ENCODE assay signal across 14 cellular contexts in the genomic region with DNA sequence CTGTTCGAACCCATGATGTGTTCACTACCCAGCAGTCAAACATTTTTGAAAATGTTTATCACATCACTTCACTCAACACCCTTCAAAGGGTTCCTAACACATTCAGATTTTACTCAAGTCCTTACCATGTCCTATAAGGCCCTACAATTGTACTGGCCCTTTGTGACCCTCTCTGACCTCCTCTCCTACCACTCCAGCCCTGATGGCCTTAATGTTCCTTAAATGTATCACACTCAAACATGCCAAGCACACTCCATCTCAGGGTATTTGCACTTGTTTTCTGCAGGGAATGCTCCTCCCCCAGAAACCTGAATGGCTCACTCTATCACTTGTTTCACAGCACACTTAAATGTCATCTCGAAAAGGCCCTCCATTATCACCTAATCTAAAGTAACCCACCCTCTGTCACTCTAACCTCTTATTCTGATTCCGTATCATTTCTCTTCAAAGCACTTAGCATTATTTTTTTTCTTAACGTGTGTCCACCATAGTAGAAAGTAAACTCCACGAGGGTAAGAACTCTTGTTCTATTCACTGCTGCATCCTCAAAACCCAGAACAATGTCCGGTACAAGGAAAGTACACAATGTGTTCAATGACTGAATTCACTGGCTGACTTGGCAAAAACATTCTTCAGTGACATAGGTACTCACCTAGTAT. TPM values are rescaled to one million over a fixed set of nuclear protein-coding genes. Genes with fewer than 3 reads are reported as not detected.
DNase-seq lines count a peak whose midpoint lies in the region; ATAC-seq and TF ChIP-seq lines count a peak whose summit lies in the region.
"Had no signal": no experiment of that assay in that cellular context is flagged by ENCODE, and none has a peak within 500 bp of the region (broad histone marks: within the 10 kb centered on the region; RNA-seq: fewer than 3 reads in every experiment).

No MANE protein-coding gene starts in this region.

- H3K4me1 ChIP-seq in PC-3 (ENCODE audit: insufficient read depth, low read length) = peaks cover 10% of the 10 kb centered on the region; the same call in 1 of the 2 replicates

- no peak overlapping the region for H3K4me3 ChIP-seq in MG63
- H3K4me3 ChIP-seq in PC-3 (ENCODE audit: low read length) = no peak overlapping the region
- H3K4me3 ChIP-seq: gastrocnemius medialis, pancreas had no signal

- no TSS peak for BruUV-seq in PC-3 (replicated peaks; lab: Mats Ljungman, UMichigan)

- H3K27me3 ChIP-seq in MG63 (no peaks in the 10 kb centered on the region), PC-3 (ENCODE audit: low read length) (no peaks in the 10 kb centered on the region)
- H3K27me3 ChIP-seq: gastrocnemius medialis, pancreas had no signal

- no peaks in the 10 kb centered on the region for H4K20me1 ChIP-seq in PC-3 (ENCODE audit: low read length)

- no peak for TF ChIP-seq CTCF in PC-3 (conservative IDR thresholded peaks at IDR 0.05; ENCODE audit: low read depth, low read length)

- H3F3A ChIP-seq in PC-3 (ENCODE audit: low read length, unreplicated experiment) = no peaks in the 10 kb centered on the region

- POLR2A ChIA-PET in PC-3 (lab: Charles Lee; ENCODE audit: unreplicated experiment) = interaction anchor here (0.6 kb wide), 1 partner anchor 45 kb away, joined by 4 read pairs; no protein-coding TSS in a partner anchor

- no peaks in the 10 kb centered on the region for H3K9me3 Mint-ChIP-seq in activated naive CD4-positive, alpha-beta T cell treated with anti-CD3 and anti-CD28 coated beads, Interleukin-2, amount 50 U/mL, for 24 hours
- H3K9me3 Mint-ChIP-seq in effector memory CD8-positive, alpha-beta T cell = no peaks in the 10 kb centered on the region
- no peaks in the 10 kb centered on the region for H3K9me3 Mint-ChIP-seq in stimulated activated effector memory CD8-positive, alpha-beta T cell treated with anti-CD3 and anti-CD28 coated beads, Interleukin-12 subunit alpha, Interleukin-12 subunit beta, amount 100 ng/mL, for 72 hours

- no peak overlapping the region for H3K9ac ChIP-seq in PC-3 (ENCODE audit: low read length)

- H3K4me3 Mint-ChIP-seq in activated naive CD4-positive, alpha-beta T cell treated with anti-CD3 and anti-CD28 coated beads, Interleukin-2, amount 50 U/mL, for 24 hours = peak overlapping the region; percentile 15
- peak overlapping the region; percentile 71 for H3K4me3 Mint-ChIP-seq in T-helper 17 cell
- H3K4me3 Mint-ChIP-seq in effector memory CD8-positive, alpha-beta T cell = peak overlapping the region; percentile 4 to 40
- H3K4me3 Mint-ChIP-seq in stimulated activated effector memory CD8-positive, alpha-beta T cell treated with anti-CD3 and anti-CD28 coated beads, Interleukin-12 subunit alpha, Interleukin-12 subunit beta, amount 100 ng/mL, for 72 hours = no peak overlapping the region

- H3K27ac ChIP-seq in PC-3 (ENCODE audit: low read length) = no peak overlapping the region
- H3K27ac ChIP-seq: gastrocnemius medialis, pancreas had no signal

- peak overlapping the region; percentile 88 for H3K27ac Mint-ChIP-seq in activated naive CD4-positive, alpha-beta T cell treated with anti-CD3 and anti-CD28 coated beads, Interleukin-2, amount 50 U/mL, for 24 hours
- peak overlapping the region; percentile 90 for H3K27ac Mint-ChIP-seq in T-helper 17 cell
- peak overlapping the region; percentile 9 to 61 for H3K27ac Mint-ChIP-seq in effector memory CD8-positive, alpha-beta T cell
- peak overlapping the region; percentile 32 for H3K27ac Mint-ChIP-seq in stimulated activated effector memory CD8-positive, alpha-beta T cell treated with anti-CD3 and anti-CD28 coated beads, Interleukin-12 subunit alpha, Interleukin-12 subunit beta, amount 100 ng/mL, for 72 hours

- CTCF ChIA-PET in PC-3 (lab: Charles Lee) = no interaction called here

- H3K9me2 ChIP-seq in PC-3 (replicated peaks; ENCODE audit: low read length) = no peaks in the 10 kb centered on the region

- H3K36me3 ChIP-seq in MG63 (peaks cover 23% of the 10 kb centered on the region), PC-3 (ENCODE audit: low read depth, low read length) (0 out of 2 replicates have a peak, but pooled peaks cover 3% of the 10 kb centered on the region)
- H3K36me3 ChIP-seq: gastrocnemius medialis, pancreas had no signal

- H2AFZ ChIP-seq in PC-3 (ENCODE audit: low read length) = no peak overlapping the region

- H3K27me3 Mint-ChIP-seq in activated naive CD4-positive, alpha-beta T cell treated with anti-CD3 and anti-CD28 coated beads, Interleukin-2, amount 50 U/mL, for 24 hours = no peaks in the 10 kb centered on the region
- H3K27me3 Mint-ChIP-seq in T-helper 17 cell = no peaks in the 10 kb centered on the region
- no peaks in the 10 kb centered on the region for H3K27me3 Mint-ChIP-seq in effector memory CD8-positive, alpha-beta T cell

- intact Hi-C loops in PC-3 (cut with micrococcal nuclease) = no loop called here

- peaks cover 18% of the 10 kb centered on the region for H3K36me3 Mint-ChIP-seq in activated naive CD4-positive, alpha-beta T cell treated with anti-CD3 and anti-CD28 coated beads, Interleukin-2, amount 50 U/mL, for 24 hours
- peaks cover 19% of the 10 kb centered on the region for H3K36me3 Mint-ChIP-seq in T-helper 17 cell (ENCODE audit: low read depth)
- peaks cover 62% of the 10 kb centered on the region for H3K36me3 Mint-ChIP-seq in effector memory CD8-positive, alpha-beta T cell (ENCODE audit: insufficient read depth)
- H3K36me3 Mint-ChIP-seq in stimulated activated effector memory CD8-positive, alpha-beta T cell treated with anti-CD3 and anti-CD28 coated beads, Interleukin-12 subunit alpha, Interleukin-12 subunit beta, amount 100 ng/mL, for 72 hours = peaks cover 90% of the 10 kb centered on the region

- H3K4me2 ChIP-seq in PC-3 (ENCODE audit: low read length) = no peak overlapping the region

- no peak for DNase-seq in activated naive CD4-positive, alpha-beta T cell treated with anti-CD3 and anti-CD28 coated beads, Interleukin-2, amount 50 U/mL, for 16 hours
- DNase-seq in T-helper 17 cell = no peak
- DNase-seq in effector memory CD8-positive, alpha-beta T cell = no peak
- DNase-seq in stimulated activated effector memory CD8-positive, alpha-beta T cell treated with anti-CD3 and anti-CD28 coated beads, Interleukin-12 subunit alpha, Interleukin-12 subunit beta, amount 100 ng/mL, for 72 hours (ENCODE audit: low spot score in 2 of 2) = peak in 1 of 2 donors; percentile 45
- no peak for DNase-seq in MG63
- no peak for DNase-seq in PC-3
- no peak for DNase-seq in retina
- DNase-seq: activated effector memory CD4-positive, alpha-beta T cell treated with anti-CD3 and anti-CD28 coated beads, Interleukin-2, amount 50 U/mL, for 16 hours; gastrocnemius medialis; NCI-H1436; NCI-H2227 treated with DMSO at 0.1 percent for 48 hours; pancreas; stimulated activated CD4-positive, alpha-beta T cell treated with anti-CD3 and anti-CD28 coated beads, Interleukin-1b, Interleukin-23, amount 100 ng/mL, for 48 hours had no signal

- peaks cover 78% of the 10 kb centered on the region for H3K4me1 Mint-ChIP-seq in activated naive CD4-positive, alpha-beta T cell treated with anti-CD3 and anti-CD28 coated beads, Interleukin-2, amount 50 U/mL, for 24 hours
- H3K4me1 Mint-ChIP-seq in T-helper 17 cell = peaks cover 61% of the 10 kb centered on the region
- peaks cover 51 to 70% of the 10 kb centered on the region in 2 donors for H3K4me1 Mint-ChIP-seq in effector memory CD8-positive, alpha-beta T cell (ENCODE audit: low read depth in 2 of 2)
- H3K4me1 Mint-ChIP-seq in stimulated activated effector memory CD8-positive, alpha-beta T cell treated with anti-CD3 and anti-CD28 coated beads, Interleukin-12 subunit alpha, Interleukin-12 subunit beta, amount 100 ng/mL, for 72 hours = peaks cover 59% of the 10 kb centered on the region

- H3K9me3 ChIP-seq in T-helper 17 cell (ENCODE audit: control insufficient read depth, low read length, poor library complexity, severe bottlenecking) (no peaks in the 10 kb centered on the region), MG63 (no peaks in the 10 kb centered on the region), PC-3 (ENCODE audit: low read length) (no peaks in the 10 kb centered on the region)
- H3K9me3 ChIP-seq: gastrocnemius medialis, pancreas had no signal

- peaks cover 93% of the 10 kb centered on the region for H3K79me2 ChIP-seq in PC-3 (ENCODE audit: low read length)

- ATAC-seq in T-helper 17 cell (no peak), PC-3 (no peak)
- no peak for ATAC-seq in effector memory CD8-positive, alpha-beta T cell (replicated peaks)
- ATAC-seq in stimulated activated effector memory CD8-positive, alpha-beta T cell treated with anti-CD3 and anti-CD28 coated beads, Interleukin-12 subunit alpha, Interleukin-12 subunit beta, amount 100 ng/mL, for 72 hours = peak; percentile 25
- ATAC-seq: gastrocnemius medialis, pancreas had no signal

RNA-seq across cellular contexts. Expression of gene ARID4B, which starts 7.3 kb away (rescaled TPM):
- total RNA-seq in T-helper 17 cell (100 to 1,000 TPM; 163 to 182 TPM), PC-3 (2014; rRNA removed) (14.0 and 16.8 TPM in 2 replicates)
- total RNA-seq in MG63 (2014; rRNA removed; shearing (Covaris generic); ENCODE audit: low replicate concordance) = 9.5 and 19.4 TPM in 2 replicates

RNA-seq across cellular contexts. Expression of gene GGPS1, which starts 7.7 kb away (rescaled TPM):
- 10 to 100 TPM; 28.0 to 28.2 TPM for total RNA-seq in T-helper 17 cell
- total RNA-seq in MG63 (2014; rRNA removed; shearing (Covaris generic); ENCODE audit: low replicate concordance) = 18.7 and 23.1 TPM in 2 replicates
- total RNA-seq in PC-3 (2014; rRNA removed) = 9.3 and 17.4 TPM in 2 replicates

RNA-seq across cellular contexts. Expression of gene TBCE, which starts 46.6 kb away (rescaled TPM):
- total RNA-seq in T-helper 17 cell = 10 to 100 TPM; 14.6 to 18.3 TPM
- total RNA-seq in MG63 (2014; rRNA removed; shearing (Covaris generic); ENCODE audit: low replicate concordance) = 60.4 and 63.4 TPM in 2 replicates
- total RNA-seq in PC-3 (2014; rRNA removed) = 31.8 and 41.0 TPM in 2 replicates

Comparison
In these comparisons a context has a peak if more than half of its experiments do, and no peak if none do; other contexts are left out.
1. H3K27ac Mint-ChIP-seq: peak in every context shown above with its lines; median percentile 90 in T-helper 17 cell; 88 in activated naive CD4-positive, alpha-beta T cell treated with anti-CD3 and anti-CD28 coated beads, Interleukin-2, amount 50 U/mL, for 24 hours; 35 in effector memory CD8-positive, alpha-beta T cell; 32 in stimulated activated effector memory CD8-positive, alpha-beta T cell treated with anti-CD3 and anti-CD28 coated beads, Interleukin-12 subunit alpha, Interleukin-12 subunit beta, amount 100 ng/mL, for 72 hours.